7 cellular contexts compared by ENCODE assay signal in the genomic region with DNA sequence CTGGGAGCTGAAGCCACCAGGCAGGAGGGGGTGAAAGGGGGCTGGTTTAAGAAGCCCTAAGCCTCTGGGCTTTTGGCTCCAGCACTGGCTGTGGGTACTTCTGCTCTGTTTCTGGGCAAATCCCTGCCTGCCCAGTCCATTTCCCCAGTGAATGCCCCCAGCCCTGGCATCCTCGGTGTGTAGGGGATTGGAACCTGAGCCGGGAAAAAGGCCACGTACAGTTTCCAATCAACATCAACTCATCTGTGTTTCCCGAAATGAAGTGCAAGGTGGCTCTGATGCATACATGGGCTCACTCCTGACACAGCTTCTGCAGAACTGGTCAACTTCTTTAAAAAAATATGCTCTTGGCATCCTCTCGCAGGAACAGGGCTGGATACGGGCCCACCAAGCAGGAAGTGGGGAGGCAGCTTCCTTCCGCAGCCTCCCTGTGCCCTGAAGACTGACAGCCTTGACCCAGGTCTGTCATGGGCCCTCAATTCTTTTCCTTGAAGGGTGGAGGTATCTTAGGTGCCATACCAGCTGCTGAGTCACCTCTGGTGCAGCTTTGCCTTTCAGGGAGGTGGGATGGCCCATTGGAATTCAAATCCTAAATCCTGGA.
DNase-seq lines count a peak whose midpoint lies in the region; ATAC-seq and TF ChIP-seq lines count a peak whose summit lies in the region.

No MANE protein-coding gene starts in this region.

- no peaks in the 10 kb centered on the region for H3K9me3 Mint-ChIP-seq in brain
- H3K9me3 Mint-ChIP-seq in nephron progenitor cell: no peaks in the 10 kb centered on the region

- no peaks in the 10 kb centered on the region for H4K20me1 ChIP-seq in Karpas-422 (ENCODE audit: insufficient read depth, low read depth, low read length)

- DNase-seq in nephron progenitor cell (no peak), NCI-H146 (lab: John Stamatoyannopoulos, UW) (no peak), putamen (ENCODE audit: low spot score) (no peak), Karpas-422 (no peak)

- no peaks in the 10 kb centered on the region for H3K4me1 ChIP-seq in Karpas-422 (ENCODE audit: low read length)

- no peaks in the 10 kb centered on the region for H3K27me3 ChIP-seq in Karpas-422 (ENCODE audit: low read length)

- peaks cover 15% of the 10 kb centered on the region for H3K36me3 Mint-ChIP-seq in brain
- peaks cover 11% of the 10 kb centered on the region for H3K36me3 Mint-ChIP-seq in nephron progenitor cell (ENCODE audit: low read depth)

- ATAC-seq in GM19025 (IDR thresholded peaks at IDR 0.05; ENCODE audit: low read depth, unreplicated experiment): peak; percentile 3
- peak; percentile 7 for ATAC-seq in HG03066 (IDR thresholded peaks at IDR 0.05; ENCODE audit: low read depth, unreplicated experiment)

- no peaks in the 10 kb centered on the region for H3K9me3 ChIP-seq in Karpas-422 (ENCODE audit: low read length)

- H3K4me3 ChIP-seq in Karpas-422 (ENCODE audit: low read length): no peak overlapping the region

- no peaks in the 10 kb centered on the region for H3K9me2 ChIP-seq in Karpas-422 (replicated peaks; ENCODE audit: insufficient read depth, low read length)

- no peaks in the 10 kb centered on the region for H3K79me2 ChIP-seq in Karpas-422 (ENCODE audit: low read length)

- peaks cover 35% of the 10 kb centered on the region for H3K4me1 Mint-ChIP-seq in brain
- H3K4me1 Mint-ChIP-seq in nephron progenitor cell: peaks cover 72% of the 10 kb centered on the region

- no peak overlapping the region for H3K4me2 ChIP-seq in Karpas-422 (ENCODE audit: low read depth, low read length, poor library complexity, severe bottlenecking)

- H3K9ac ChIP-seq in Karpas-422 (ENCODE audit: low read length): no peak overlapping the region

- no peak overlapping the region for H2AFZ ChIP-seq in Karpas-422 (ENCODE audit: low read length)

- TF ChIP-seq CTCF in brain (conservative IDR thresholded peaks at IDR 0.05) (no peak), nephron progenitor cell (IDR thresholded peaks at IDR 0.05) (no peak)

- H3K27me3 Mint-ChIP-seq in brain: no peaks in the 10 kb centered on the region
- H3K27me3 Mint-ChIP-seq in nephron progenitor cell (ENCODE audit: low read depth, poor library complexity): peaks cover 6% of the 10 kb centered on the region

- H3K4me3 Mint-ChIP-seq in brain (no peak overlapping the region), nephron progenitor cell (no peak overlapping the region)

- H3K27ac Mint-ChIP-seq in brain (peak overlapping the region in 3 of 5 experiments; percentile 72 to 86 (median 78)), nephron progenitor cell (peak overlapping the region; percentile 94)

- H3K27ac ChIP-seq in Karpas-422 (ENCODE audit: low read length): no peak overlapping the region

- H3K36me3 ChIP-seq in Karpas-422 (ENCODE audit: insufficient read depth, low read length): no peaks in the 10 kb centered on the region; the same call in 1 of the 2 replicates
